Comparison of ENCODE assay signal across 18 cellular contexts in the genomic region with DNA sequence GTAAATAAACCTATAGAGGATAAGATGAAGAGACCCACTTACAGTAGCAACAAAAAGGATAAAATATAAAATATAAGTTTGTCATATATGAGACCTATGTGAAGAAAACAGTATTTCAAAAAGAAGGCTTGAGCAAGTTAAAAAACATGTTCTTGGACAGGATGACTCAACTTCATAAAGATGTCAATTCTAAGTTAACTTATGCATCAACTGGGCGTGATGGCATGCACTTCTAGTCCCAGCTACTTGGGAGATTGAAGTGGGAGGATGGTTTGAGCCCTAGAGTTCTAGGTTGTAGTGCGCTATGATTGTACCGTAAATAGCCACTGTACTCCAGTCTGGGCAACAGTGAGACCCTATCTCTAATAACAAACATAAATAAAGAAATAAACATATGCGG. TPM values are rescaled to one million over a fixed set of nuclear protein-coding genes. Genes with fewer than 3 reads are reported as not detected.
DNase-seq lines count a peak whose midpoint lies in the region; ATAC-seq, FAIRE-seq and TF ChIP-seq lines count a peak whose summit lies in the region.
"Had no signal": no experiment of that assay in that cellular context is flagged by ENCODE, and none has a peak within 500 bp of the region (broad histone marks: within the 10 kb centered on the region; RNA-seq: fewer than 3 reads in every experiment).

No MANE protein-coding gene starts in this region.

- 75% methylated on average over 2 of the region's 4 CpGs for WGBS in mesenchymal stem cell

- CTCF ChIA-PET in activated naive CD4-positive, alpha-beta T cell treated with anti-CD3 and anti-CD28 coated beads for 36 hours (lab: Charles Lee): no interaction called here

- no peak overlapping the region for H2BK5ac ChIP-seq in mesenchymal stem cell (ENCODE audit: low read depth, low read length, poor library complexity, severe bottlenecking)

- H2BK120ac ChIP-seq in mesenchymal stem cell (ENCODE audit: low read depth, low read length): no peak overlapping the region

- H3K9me3 Mint-ChIP-seq in activated naive CD4-positive, alpha-beta T cell treated with anti-CD3 and anti-CD28 coated beads for 36 hours: no peaks in the 10 kb centered on the region

- DNase-seq in A172 (ENCODE audit: low spot score) (peak; percentile 7), HCEC 1CT (peak; percentile 54), bronchial epithelial cell (ENCODE audit: low read depth) (peak; percentile 10), mesenchymal stem cell (peak; percentile 33), NCI-H446 treated with DMSO at 0.1 percent for 48 hours (lab: John Stamatoyannopoulos, UW) (no peak)
- no peak for DNase-seq in activated naive CD4-positive, alpha-beta T cell treated with anti-CD3 and anti-CD28 coated beads for 36 hours
- DNase-seq: C1 segment of cervical spinal cord, DMS79 treated with DMSO at 0.1 percent for 48 hours, GF-D8, NCI-H1417, NCI-H2029, NCI-H2171 treated with DMSO at 0.1 percent for 48 hours, NCI-H748 treated with DMSO at 0.1 percent for 48 hours had no signal

- H3K4me3 ChIP-seq in bronchial epithelial cell (ENCODE audit: low read depth, low read length) (no peak overlapping the region), mesenchymal stem cell (ENCODE audit: insufficient read depth in 1 of 2, low read depth in 1 of 2, low read length in 2 of 2) (no peak overlapping the region)

- no peak overlapping the region for H2BK12ac ChIP-seq in mesenchymal stem cell (ENCODE audit: low read length in 2 of 2)

- H3K36me3 ChIP-seq in bronchial epithelial cell (ENCODE audit: control insufficient read depth, insufficient read depth, low read length) (peaks cover 1% of the 10 kb centered on the region), mesenchymal stem cell (ENCODE audit: control insufficient read depth in 1 of 2, insufficient read depth in 2 of 2, low read depth in 1 of 2, low read length in 2 of 2) (peaks cover 4 to 81% of the 10 kb centered on the region in 2 experiments)

- no peak overlapping the region for H3K27ac ChIP-seq in mesenchymal stem cell (ENCODE audit: low read length, poor library complexity, severe bottlenecking)

- peaks cover 27% of the 10 kb centered on the region for H3K36me3 Mint-ChIP-seq in activated naive CD4-positive, alpha-beta T cell treated with anti-CD3 and anti-CD28 coated beads for 36 hours (ENCODE audit: low read depth)

- peaks cover 2% of the 10 kb centered on the region for H3K4me1 ChIP-seq in mesenchymal stem cell (ENCODE audit: control insufficient read depth, insufficient read depth, low read depth, low read length)

- intact Hi-C loops in activated naive CD4-positive, alpha-beta T cell treated with anti-CD3 and anti-CD28 coated beads for 36 hours (cut with micrococcal nuclease): no loop called here

- no peak for FAIRE-seq in bronchial epithelial cell (lab: Jason Lieb, UNC)
- FAIRE-seq: A204.1, GM12892, H54 had no signal

- H3K4me2 ChIP-seq in mesenchymal stem cell (ENCODE audit: low read length, poor library complexity, severe bottlenecking): no peak overlapping the region

- no peak overlapping the region for H2AFZ ChIP-seq in mesenchymal stem cell (ENCODE audit: low read depth, low read length)

- no peak overlapping the region for H3K18ac ChIP-seq in mesenchymal stem cell (ENCODE audit: low read depth in 1 of 2, low read length in 2 of 2)

- H3K27me3 ChIP-seq in bronchial epithelial cell (ENCODE audit: control insufficient read depth, insufficient read depth, low read length): no peaks in the 10 kb centered on the region
- H3K27me3 ChIP-seq in mesenchymal stem cell (ENCODE audit: control insufficient read depth in 1 of 2, insufficient read depth in 1 of 2, low read length in 2 of 2): no peaks in the 10 kb centered on the region

- H4K8ac ChIP-seq in mesenchymal stem cell (ENCODE audit: low read length): no peak overlapping the region

- no peak for TF ChIP-seq CTCF in bronchial epithelial cell (IDR thresholded peaks at IDR 0.05; ENCODE audit: insufficient read depth, low read length, severe bottlenecking)

- H3K4ac ChIP-seq in mesenchymal stem cell (ENCODE audit: low read depth in 1 of 2, low read length in 2 of 2): no peak overlapping the region

- no peaks in the 10 kb centered on the region for H3K27me3 Mint-ChIP-seq in activated naive CD4-positive, alpha-beta T cell treated with anti-CD3 and anti-CD28 coated beads for 36 hours (ENCODE audit: low read depth)

- H3K9ac ChIP-seq in mesenchymal stem cell (ENCODE audit: low read length): no peak overlapping the region

- H3K27ac Mint-ChIP-seq in activated naive CD4-positive, alpha-beta T cell treated with anti-CD3 and anti-CD28 coated beads for 36 hours: no peak overlapping the region

- H2AK5ac ChIP-seq in mesenchymal stem cell (ENCODE audit: low read length, severe bottlenecking): no peak overlapping the region

- no peaks in the 10 kb centered on the region for H3K79me1 ChIP-seq in mesenchymal stem cell (replicated peaks; ENCODE audit: low read length, poor library complexity, severe bottlenecking)

- ATAC-seq in GM21528 (IDR thresholded peaks at IDR 0.05; ENCODE audit: low FRiP score, unreplicated experiment) (no peak), GM21825 (IDR thresholded peaks at IDR 0.05; ENCODE audit: unreplicated experiment) (no peak)

- H3K4me1 Mint-ChIP-seq in activated naive CD4-positive, alpha-beta T cell treated with anti-CD3 and anti-CD28 coated beads for 36 hours (ENCODE audit: low read depth): peaks cover 22% of the 10 kb centered on the region

- no peaks in the 10 kb centered on the region for H3K9me3 ChIP-seq in mesenchymal stem cell (ENCODE audit: control insufficient read depth, low read length)

- H3K14ac ChIP-seq in mesenchymal stem cell (ENCODE audit: low read length in 2 of 2): no peak overlapping the region

- no peak overlapping the region for H3K23ac ChIP-seq in mesenchymal stem cell (ENCODE audit: low read length in 2 of 2)

- no peak overlapping the region for H3K4me3 Mint-ChIP-seq in activated naive CD4-positive, alpha-beta T cell treated with anti-CD3 and anti-CD28 coated beads for 36 hours

- no peak overlapping the region for H4K91ac ChIP-seq in mesenchymal stem cell (ENCODE audit: low read length)

- no peak overlapping the region for H2BK15ac ChIP-seq in mesenchymal stem cell (ENCODE audit: low read depth, poor library complexity, severe bottlenecking)

RNA-seq across cellular contexts. Expression of a gene that starts 59.7 kb away (rescaled TPM):
- total RNA-seq in A172 (2014; rRNA removed; shearing (Covaris generic)): 132 and 156 TPM in 2 replicates
- 91.1 and 95.4 TPM in 2 replicates for total RNA-seq in bronchial epithelial cell
- polyA plus RNA-seq in mesenchymal stem cell (2013, experiment 1 of 2): 138 TPM
- 128 TPM for polyA plus RNA-seq in mesenchymal stem cell (2013, experiment 2 of 2)
- 100 to 1,000 TPM; 126 to 127 TPM for total RNA-seq in activated naive CD4-positive, alpha-beta T cell treated with anti-CD3 and anti-CD28 coated beads for 36 hours

Comparison
In these comparisons a context has a peak if more than half of its experiments do, and no peak if none do; other contexts are left out.
1. DNase-seq: peak in A172 (single experiment), HCEC 1CT (single experiment), bronchial epithelial cell (single experiment) and mesenchymal stem cell (single experiment); none in activated naive CD4-positive, alpha-beta T cell treated with anti-CD3 and anti-CD28 coated beads for 36 hours (single experiment) and NCI-H446 treated with DMSO at 0.1 percent for 48 hours (single experiment).